10 cellular contexts compared by ENCODE assay signal in the genomic region with DNA sequence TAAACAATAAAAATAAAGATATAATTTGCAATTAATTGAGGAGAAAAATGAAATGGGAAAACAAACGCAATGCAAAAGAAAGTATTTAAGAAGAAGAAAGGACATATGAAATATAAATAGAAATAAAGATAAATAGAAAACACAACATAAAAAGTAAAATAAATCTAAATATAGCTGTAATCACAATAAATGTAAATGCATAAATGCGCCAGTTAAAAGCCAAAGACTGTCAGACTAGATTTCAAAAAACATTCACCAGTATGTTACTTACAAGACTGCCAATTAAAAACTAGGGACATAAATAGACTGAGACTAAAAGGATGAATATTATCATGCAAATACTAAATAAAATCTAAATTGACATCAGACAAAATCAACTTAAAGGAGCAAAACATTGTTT.
"Had no signal": no experiment of that assay in that cellular context is flagged by ENCODE, and none has a peak within 500 bp of the region (broad histone marks: within the 10 kb centered on the region; RNA-seq: fewer than 3 reads in every experiment).

No MANE protein-coding gene starts in this region.

- H2AFZ ChIP-seq: GM23248 had no signal

- DNase-seq: GM23248, GOT3, H7, HFFc6, IMR-90, KBM-7 had no signal

- ATAC-seq: HCT116, HepG2 had no signal

- H3K9me3 ChIP-seq: HAP-1 had no signal

- H3K9ac ChIP-seq: GM23248 had no signal

- H3K27ac ChIP-seq: GM23248, HL-60 had no signal

- H3K4me3 ChIP-seq: GM23248, HAP-1 had no signal

- FAIRE-seq: HepG2 had no signal

- H3K36me3 ChIP-seq: HAP-1 had no signal

- H3K4me1 ChIP-seq: HAP-1 had no signal
